Comparison of ENCODE assay signal across 1 cellular context in the genomic region with DNA sequence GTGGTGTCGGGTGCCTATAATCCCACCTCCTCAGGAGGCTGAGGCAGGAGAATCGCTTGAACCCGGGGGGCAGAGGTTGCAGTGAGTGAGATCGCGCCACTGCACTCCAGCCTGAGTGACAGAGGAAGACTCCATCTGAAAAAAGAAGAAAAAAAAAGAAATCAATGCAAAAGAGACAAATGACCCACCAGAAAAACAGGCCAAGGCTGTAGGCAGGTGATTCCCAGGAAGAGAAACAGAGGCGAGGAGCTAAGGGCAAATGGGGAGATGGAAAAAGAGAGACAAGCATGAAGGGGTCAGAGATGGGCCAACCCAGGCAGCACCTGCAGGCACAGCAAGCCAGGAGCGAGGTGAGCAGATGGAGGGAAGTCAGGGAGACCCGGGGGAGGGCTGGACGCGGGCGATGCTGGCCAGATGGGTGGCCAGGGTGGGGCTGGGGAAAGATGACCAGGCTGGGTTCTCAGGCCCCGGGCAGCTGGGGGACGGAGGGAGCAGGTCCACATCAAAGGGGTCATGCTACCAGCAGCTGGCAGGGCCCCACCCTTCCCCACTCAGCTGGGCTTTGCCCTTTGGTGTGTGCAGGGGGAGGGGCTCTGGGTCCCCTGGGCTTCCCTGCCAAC.
TF ChIP-seq lines count a peak whose summit lies in the region.

No MANE protein-coding gene starts in this region.

TF ChIP-seq in endothelial cell of umbilical vein, 7 proteins besides CTCF, POLR2A, EP300 and RAD21:
- TF ChIP-seq JUN (IDR thresholded peaks at IDR 0.05; ENCODE audit: borderline replicate concordance, insufficient read depth, insufficient read length, low read depth) (no peak), FOS (IDR thresholded peaks at IDR 0.05; ENCODE audit: borderline replicate concordance, insufficient read depth, low read length) (no peak), MYC (IDR thresholded peaks at IDR 0.05; ENCODE audit: low read depth, low read length) (no peak), POLR2AphosphoS5 (IDR thresholded peaks at IDR 0.05; ENCODE audit: insufficient read depth, low read depth, low read length) (no peak), GATA2 (IDR thresholded peaks at IDR 0.05; ENCODE audit: insufficient read depth, insufficient read length, low read depth, low read length) (no peak), EZH2 (IDR thresholded peaks at IDR 0.05; ENCODE audit: borderline replicate concordance, low read depth, low read length, severe bottlenecking) (no peak)
- TF ChIP-seq, protein P1, sequence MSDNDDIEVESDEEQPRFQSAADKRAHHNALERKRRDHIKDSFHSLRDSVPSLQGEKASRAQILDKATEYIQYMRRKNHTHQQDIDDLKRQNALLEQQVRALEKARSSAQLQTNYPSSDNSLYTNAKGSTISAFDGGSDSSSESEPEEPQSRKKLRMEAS (IDR thresholded peaks at IDR 0.05; ENCODE audit: insufficient read depth, insufficient read length) = no peak
